ENCODE assay signal across 23 cellular contexts in the genomic region with DNA sequence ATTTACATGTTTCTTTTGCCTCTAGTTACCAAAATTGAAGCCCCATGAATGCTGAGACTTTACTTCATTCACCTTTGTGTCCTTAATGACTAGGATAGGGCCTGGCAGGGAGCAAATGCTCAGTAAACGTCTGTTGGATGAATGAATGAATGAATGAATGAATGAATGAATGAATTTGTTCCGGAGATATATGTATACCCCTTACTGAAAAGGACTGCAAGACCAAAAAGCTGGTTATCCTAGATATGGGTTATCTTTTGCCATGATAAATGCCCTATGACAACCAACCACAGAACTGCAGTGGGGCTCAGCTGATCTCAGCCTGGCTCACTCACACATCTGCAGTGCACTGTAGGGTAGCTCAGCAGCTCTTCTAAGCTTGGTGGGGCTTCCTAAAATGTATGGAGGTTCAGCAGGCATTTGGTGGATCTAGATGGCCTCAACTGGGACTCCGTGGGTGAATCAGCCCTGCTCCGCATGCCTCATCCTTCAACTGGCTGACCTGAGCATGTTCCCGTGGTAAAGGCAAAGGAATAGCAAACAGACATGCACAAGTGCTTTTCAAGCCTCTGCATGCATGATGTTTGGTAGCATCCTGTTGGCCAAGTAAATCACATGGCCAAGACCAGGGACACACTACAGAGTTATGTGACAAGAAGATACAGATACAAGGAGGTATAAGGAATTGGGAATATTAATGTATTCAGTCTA.
"Had no signal": no experiment of that assay in that cellular context is flagged by ENCODE, and none has a peak within 500 bp of the region (broad histone marks: within the 10 kb centered on the region; RNA-seq: fewer than 3 reads in every experiment).

No MANE protein-coding gene starts in this region.

- DNase-seq: colonic mucosa; dermis blood vessel endothelial cell; glutamatergic neuron; islet precursor cell; left cardiac atrium; left ventricle myocardium inferior; lower lobe of right lung; mesendoderm; naive thymus-derived CD4-positive, alpha-beta T cell; nephron progenitor cell; psoas muscle; retina; small intestine; stimulated activated CD4-positive, alpha-beta T cell treated with anti-CD3 and anti-CD28 coated beads, Interleukin-12 subunit alpha, Interleukin-12 subunit beta, amount 100 ng/mL, for 4 hours; stimulated activated naive CD4-positive, alpha-beta T cell; stomach; substantia nigra; transverse colon had no signal

- FAIRE-seq: endothelial cell of umbilical vein, small intestine had no signal

- H3K4me1 ChIP-seq: colonic mucosa, gastroesophageal sphincter, left ventricle myocardium inferior, lower lobe of right lung, psoas muscle, transverse colon had no signal

- H3K4me3 ChIP-seq: colonic mucosa, gastroesophageal sphincter, left ventricle myocardium inferior, lower lobe of right lung, psoas muscle, stomach, thoracic aorta, transverse colon had no signal

- H3K27me3 ChIP-seq: colonic mucosa, gastroesophageal sphincter, stomach, transverse colon had no signal

- H3K27ac ChIP-seq: colonic mucosa, gastroesophageal sphincter, left ventricle myocardium inferior, lower lobe of right lung, psoas muscle, stomach, thoracic aorta, transverse colon had no signal

- H3K36me3 ChIP-seq: colonic mucosa, lower lobe of right lung, thoracic aorta, transverse colon had no signal

- ATAC-seq: esophagus mucosa; gastroesophageal sphincter; left cardiac atrium; lower lobe of right lung; naive thymus-derived CD4-positive, alpha-beta T cell; psoas muscle; sciatic nerve had no signal

- H3K9me3 ChIP-seq: colonic mucosa, lower lobe of right lung, psoas muscle, stomach, thoracic aorta, transverse colon had no signal
